Comparison of ENCODE assay signal across 8 cellular contexts in the genomic region with DNA sequence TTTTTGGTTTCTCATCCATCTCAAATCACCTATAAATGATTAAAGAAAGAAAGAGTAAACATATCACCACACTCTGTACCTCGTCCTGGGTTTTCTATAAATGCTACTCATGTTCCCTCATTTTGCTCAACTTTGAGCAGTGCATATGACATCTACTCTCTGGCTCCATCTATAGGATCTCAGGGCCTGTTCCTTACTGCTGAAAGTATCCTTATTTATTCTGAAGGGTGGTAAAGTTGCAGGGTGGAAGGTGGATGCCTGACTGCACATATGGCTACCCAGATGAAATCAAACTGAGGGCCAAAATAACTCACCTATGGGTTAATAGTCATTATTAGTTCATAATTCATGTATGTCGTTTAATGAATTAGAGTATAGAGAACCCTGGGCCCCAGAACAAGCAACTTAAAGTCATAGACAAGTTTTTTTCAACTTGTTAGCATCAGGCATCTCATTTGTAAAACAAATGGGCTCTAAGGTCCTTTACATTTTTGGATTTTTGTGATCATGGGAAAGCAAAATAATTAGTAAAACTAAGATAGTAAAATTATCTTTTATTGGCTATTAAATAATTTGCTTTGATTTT. TPM values are rescaled to one million over a fixed set of nuclear protein-coding genes. Genes with fewer than 3 reads are reported as not detected.
DNase-seq lines count a peak whose midpoint lies in the region; ATAC-seq, FAIRE-seq and TF ChIP-seq lines count a peak whose summit lies in the region.

No MANE protein-coding gene starts in this region.

- H2BK12ac ChIP-seq in H1 (ENCODE audit: low read depth, low read length), result no peak overlapping the region

- no peak overlapping the region for H2BK5ac ChIP-seq in H1 (ENCODE audit: low read depth, low read length)

- no peaks in the 10 kb centered on the region for H3K27me3 ChIP-seq in H1 (replicated peaks in 1 of 4; ENCODE audit: control insufficient read depth in 3 of 4, extremely low read depth in 1 of 4, insufficient read depth in 3 of 4, low read length in 3 of 4)

- H2BK20ac ChIP-seq in H1 (ENCODE audit: low read length), result no peak overlapping the region

- no peak overlapping the region for H2BK120ac ChIP-seq in H1 (replicated peaks; ENCODE audit: low read depth, low read length)

- in situ Hi-C loops in ACHN (cut with HindIII; ENCODE audit: low pct_ligation_motif_present, low pct_unique_long_range_greater_than_20kb, low sequenced_read_pairs), result no loop called here

- H3K36me3 ChIP-seq in H1 (ENCODE audit: control insufficient read depth in 2 of 4, insufficient read depth in 4 of 4, low read length in 3 of 4), result peaks cover 13 to 64% (median 42%) of the 10 kb centered on the region in 4 experiments

- H4K5ac ChIP-seq in H1 (ENCODE audit: insufficient read length, low read depth, low read length), result no peak overlapping the region

- POLR2A ChIA-PET in H1 (lab: Charles Lee; ENCODE audit: partially characterized antibody), result no interaction called here

- H3K27ac ChIP-seq in H1 (ENCODE audit: low read depth, low read length), result no peak overlapping the region

- no peaks in the 10 kb centered on the region; the same call in 1 of the 2 replicates for H3K79me1 ChIP-seq in H1 (ENCODE audit: low read depth, low read length)

- no peak overlapping the region for H3K4me2 ChIP-seq in H1 (ENCODE audit: insufficient read depth in 1 of 2, low read depth in 2 of 2, low read length in 2 of 2)

- DNase-seq in ACHN (peak; percentile 76), GF-D8 (lab: John Stamatoyannopoulos, UW) (peak; percentile 20), HTR-8/SVneo (ENCODE audit: insufficient read length, low spot score) (peak; percentile 43), RKO (ENCODE audit: low spot score) (peak; percentile 80), H1 (ENCODE audit: low read depth in 1 of 2, low spot score in 2 of 2) (no peak), middle frontal gyrus (ENCODE audit: extremely low spot score, low spot score) (peak; percentile 38), NCI-H187 (lab: John Stamatoyannopoulos, UW) (no peak)

- H4K20me1 ChIP-seq in H1 (replicated peaks in 1 of 2; ENCODE audit: control insufficient read depth in 1 of 2, insufficient read depth in 2 of 2, low read length in 2 of 2), result peaks cover 0 to 1% of the 10 kb centered on the region in 2 experiments

- 83% methylated on average over 2 of the region's 2 CpGs; no CpG with 5 or more reads in 1 of the 2 experiments for WGBS in H1 (ENCODE audit: extremely low coverage in 1 of 2, insufficient coverage in 1 of 2, insufficient read length in 1 of 2, insufficient replicate concordance in 2 of 2, low coverage in 1 of 2, low lambda C conversion rate in 2 of 2, missing lambda C conversion rate in 1 of 2), 2 experiments

- no peak for TF ChIP-seq EP300 in H1 (IDR thresholded peaks at IDR 0.05; ENCODE audit: borderline replicate concordance in 1 of 2, low read depth in 2 of 2, low read length in 2 of 2)

- H2BK15ac ChIP-seq in H1 (ENCODE audit: low read length), result no peak overlapping the region

- no peak overlapping the region for H3K56ac ChIP-seq in H1 (replicated peaks; ENCODE audit: insufficient read length, low read depth, low read length)

- H3K23ac ChIP-seq in H1 (ENCODE audit: insufficient read length), result no peak overlapping the region

- H2AFZ ChIP-seq in H1 (ENCODE audit: low read length), result no peak overlapping the region

- H3K18ac ChIP-seq in H1 (ENCODE audit: extremely low read depth, low read length), result no peak overlapping the region

- peaks cover 1 to 5% (median 4%) of the 10 kb centered on the region in 4 experiments; a peak in 5 of 7 replicates for H3K4me1 ChIP-seq in H1 (replicated peaks in 1 of 4; ENCODE audit: control insufficient read depth in 3 of 4, insufficient read depth in 4 of 4, low read length in 3 of 4)

- no peak overlapping the region for H3K14ac ChIP-seq in H1 (ENCODE audit: insufficient read length)

- CTCF ChIA-PET in H1 (lab: Charles Lee; ENCODE audit: partially characterized antibody), result no interaction called here

- no peaks in the 10 kb centered on the region for H3K9me3 ChIP-seq in H1 (ENCODE audit: insufficient read depth in 2 of 2, low read depth in 1 of 2, low read length in 1 of 2)

- no peak overlapping the region for H3K9ac ChIP-seq in H1 (replicated peaks in 1 of 4; ENCODE audit: extremely low read depth in 1 of 4, low read depth in 3 of 4, low read length in 3 of 4)

- peak; percentile 66 for TF ChIP-seq RAD21 in H1 (IDR thresholded peaks at IDR 0.05 in 1 of 2, conservative IDR thresholded peaks at IDR 0.05 in 1 of 2; ENCODE audit: low read depth in 2 of 2, low read length in 2 of 2)

- no peak overlapping the region for H3K4ac ChIP-seq in H1 (replicated peaks; ENCODE audit: insufficient read length, low read depth, low read length)

- FAIRE-seq in HTR-8/SVneo (lab: Jason Lieb, UNC), result no peak
- peak; percentile 72 for FAIRE-seq in H1 (lab: Jason Lieb, UNC)

- no peaks in the 10 kb centered on the region for H3K23me2 ChIP-seq in H1 (ENCODE audit: low read depth, low read length)

- no peak overlapping the region for H4K91ac ChIP-seq in H1 (replicated peaks; ENCODE audit: insufficient read length, low read length)

- no peak overlapping the region for H4K8ac ChIP-seq in H1 (ENCODE audit: extremely low read depth, insufficient read depth, low read length)

- peak in 2 of 3 experiments; percentile 57 to 72; a peak in 3 of 4 replicates for TF ChIP-seq CTCF in H1 (IDR thresholded peaks at IDR 0.05; ENCODE audit: control extremely low read depth in 1 of 3, insufficient read depth in 1 of 3, low read depth in 1 of 3, low read length in 3 of 3)

- no peak overlapping the region for H3K4me3 ChIP-seq in H1 (ENCODE audit: extremely low read depth in 1 of 4, insufficient read depth in 2 of 4, low read depth in 3 of 4, low read length in 4 of 4)

- ATAC-seq in GM19397 (IDR thresholded peaks at IDR 0.05; ENCODE audit: unreplicated experiment), result no peak

- H2AK5ac ChIP-seq in H1 (ENCODE audit: low read depth, low read length), result no peak overlapping the region

- no peak for TF ChIP-seq POLR2A in H1 (IDR thresholded peaks at IDR 0.05; ENCODE audit: control extremely low read depth in 1 of 2, low read depth in 2 of 2, low read length in 2 of 2)

- H3K79me2 ChIP-seq in H1 (ENCODE audit: control insufficient read depth in 1 of 2, insufficient read depth in 2 of 2, low read length in 2 of 2), result no peaks in the 10 kb centered on the region

TF ChIP-seq in H1, 55 proteins besides CTCF, POLR2A, EP300 and RAD21:
- TF ChIP-seq SIX5 (IDR thresholded peaks at IDR 0.05; ENCODE audit: low read depth, low read length) (no peak), KDM1A (IDR thresholded peaks at IDR 0.05; ENCODE audit: borderline replicate concordance, low read length) (no peak), GTF2F1 (IDR thresholded peaks at IDR 0.05; ENCODE audit: borderline replicate concordance, low read depth, low read length) (no peak), TCF12 (IDR thresholded peaks at IDR 0.05; ENCODE audit: low read depth, low read length) (no peak), HDAC6 (IDR thresholded peaks at IDR 0.05; ENCODE audit: low read depth, low read length) (no peak), SRF (IDR thresholded peaks at IDR 0.05; ENCODE audit: low read depth, low read length) (no peak), JUND (IDR thresholded peaks at IDR 0.05; ENCODE audit: low read length) (no peak), RNF2 (IDR thresholded peaks at IDR 0.05; ENCODE audit: borderline replicate concordance, low read depth, low read length, missing control alignments, poor library complexity, severe bottlenecking) (no peak), MAFK (IDR thresholded peaks at IDR 0.05; ENCODE audit: low read depth, low read length) (no peak), TEAD4 (IDR thresholded peaks at IDR 0.05; ENCODE audit: low read depth, low read length) (no peak), BRCA1 (IDR thresholded peaks at IDR 0.05; ENCODE audit: low read depth, low read length) (no peak), CHD1 (IDR thresholded peaks at IDR 0.05; ENCODE audit: low read depth, low read length) (no peak), SP4 (IDR thresholded peaks at IDR 0.05; ENCODE audit: low read length) (no peak)
- TF ChIP-seq, protein P1, sequence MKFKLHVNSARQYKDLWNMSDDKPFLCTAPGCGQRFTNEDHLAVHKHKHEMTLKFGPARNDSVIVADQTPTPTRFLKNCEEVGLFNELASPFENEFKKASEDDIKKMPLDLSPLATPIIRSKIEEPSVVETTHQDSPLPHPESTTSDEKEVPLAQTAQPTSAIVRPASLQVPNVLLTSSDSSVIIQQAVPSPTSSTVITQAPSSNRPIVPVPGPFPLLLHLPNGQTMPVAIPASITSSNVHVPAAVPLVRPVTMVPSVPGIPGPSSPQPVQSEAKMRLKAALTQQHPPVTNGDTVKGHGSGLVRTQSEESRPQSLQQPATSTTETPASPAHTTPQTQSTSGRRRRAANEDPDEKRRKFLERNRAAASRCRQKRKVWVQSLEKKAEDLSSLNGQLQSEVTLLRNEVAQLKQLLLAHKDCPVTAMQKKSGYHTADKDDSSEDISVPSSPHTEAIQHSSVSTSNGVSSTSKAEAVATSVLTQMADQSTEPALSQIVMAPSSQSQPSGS (IDR thresholded peaks at IDR 0.05; ENCODE audit: low read length), result no peak
- TF ChIP-seq, protein P2, sequence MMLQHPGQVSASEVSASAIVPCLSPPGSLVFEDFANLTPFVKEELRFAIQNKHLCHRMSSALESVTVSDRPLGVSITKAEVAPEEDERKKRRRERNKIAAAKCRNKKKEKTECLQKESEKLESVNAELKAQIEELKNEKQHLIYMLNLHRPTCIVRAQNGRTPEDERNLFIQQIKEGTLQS (IDR thresholded peaks at IDR 0.05; ENCODE audit: insufficient read depth, low read depth, low read length), result no peak
- TF ChIP-seq, protein P3, sequence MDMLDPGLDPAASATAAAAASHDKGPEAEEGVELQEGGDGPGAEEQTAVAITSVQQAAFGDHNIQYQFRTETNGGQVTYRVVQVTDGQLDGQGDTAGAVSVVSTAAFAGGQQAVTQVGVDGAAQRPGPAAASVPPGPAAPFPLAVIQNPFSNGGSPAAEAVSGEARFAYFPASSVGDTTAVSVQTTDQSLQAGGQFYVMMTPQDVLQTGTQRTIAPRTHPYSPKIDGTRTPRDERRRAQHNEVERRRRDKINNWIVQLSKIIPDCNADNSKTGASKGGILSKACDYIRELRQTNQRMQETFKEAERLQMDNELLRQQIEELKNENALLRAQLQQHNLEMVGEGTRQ (IDR thresholded peaks at IDR 0.05; ENCODE audit: low read length), result no peak

RNA-seq across cellular contexts. Expression of a gene that starts 46.5 kb away (rescaled TPM):
- total RNA-seq in H1 (2021; fragmentation: NEBNext Ultra II Directional; extraction: Animal tissue kit (Norgen Biotek cat#: 25700)), result not detected in 2 replicates
- 0.03 TPM in 1 of 2 replicates, not detected in the other for polyA plus RNA-seq in H1 (2011; rRNA removed)
- polyA plus RNA-seq in H1 (2011; cell fraction: cytosol; rRNA removed), result 0.10 TPM
- polyA plus RNA-seq in H1 (2011; cell fraction: nucleus; rRNA removed), result not detected
- polyA plus RNA-seq in H1 (2012, experiment 1 of 2), result not detected in 4 replicates
- polyA plus RNA-seq in H1 (2012, experiment 2 of 2), result not detected
- 0.20 TPM for polyA plus RNA-seq in H1 (2013, experiment 1 of 2)
- 0.06 TPM for polyA plus RNA-seq in H1 (2013, experiment 2 of 2)
- polyA minus RNA-seq in H1 (2011; rRNA and poly(A)+ RNA removed), result 0.07 TPM in 1 of 2 replicates, not detected in the other
- not detected for polyA minus RNA-seq in H1 (2011; cell fraction: cytosol; rRNA and poly(A)+ RNA removed)
- not detected for polyA minus RNA-seq in H1 (2011; cell fraction: nucleus; rRNA and poly(A)+ RNA removed)

Comparison
In these comparisons a context has a peak if more than half of its experiments do, and no peak if none do; other contexts are left out.
1. DNase-seq: peak in ACHN (single experiment), GF-D8 (single experiment), HTR-8/SVneo (single experiment), RKO (single experiment) and middle frontal gyrus (single experiment); none in H1 (0 of 2) and NCI-H187 (0 of 2).